ENCODE assay signal across 18 cellular contexts in the genomic region with DNA sequence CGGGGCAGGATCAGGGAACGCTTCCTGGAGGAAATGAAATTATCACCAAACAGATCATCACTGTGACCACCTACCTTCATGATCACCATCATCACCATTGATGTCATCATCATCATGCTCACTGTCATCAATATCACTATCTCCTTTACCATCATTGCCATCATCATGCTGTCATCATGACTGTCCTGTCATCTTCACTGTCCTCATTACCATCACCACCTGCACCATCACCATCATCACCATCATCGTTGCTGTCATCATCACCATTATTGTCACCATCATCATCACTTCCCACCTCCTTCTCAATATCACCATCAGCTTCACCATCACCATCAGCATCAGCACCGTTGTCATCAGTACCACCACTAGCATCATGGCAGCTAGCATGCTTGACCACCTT.
DNase-seq lines count a peak whose midpoint lies in the region; ATAC-seq, FAIRE-seq and TF ChIP-seq lines count a peak whose summit lies in the region.
"Had no signal": no experiment of that assay in that cellular context is flagged by ENCODE, and none has a peak within 500 bp of the region (broad histone marks: within the 10 kb centered on the region; RNA-seq: fewer than 3 reads in every experiment).

No MANE protein-coding gene starts in this region.

- CTCF ChIA-PET in A549 (lab: Yijun Ruan, JAX) (interaction anchor here (1.7 kb wide), 1 partner anchor 22 kb away, joined by 4 read pairs; no protein-coding TSS in a partner anchor), HEK293 (lab: Yijun Ruan, JAX) (interaction anchor here (1.3 kb wide), 1 partner anchor 29 kb away, joined by 3 read pairs; no protein-coding TSS in a partner anchor)

- DNase-seq in A549 (ENCODE audit: low read depth in 1 of 2, low spot score in 1 of 2): no peak
- no peak for DNase-seq in bronchial epithelial cell (ENCODE audit: low read depth)
- DNase-seq in NCI-H146 (lab: John Stamatoyannopoulos, UW): no peak
- no peak for DNase-seq in T-helper 1 cell
- DNase-seq: Caco-2; CD4-positive, CD25-positive, alpha-beta regulatory T cell; CD8-positive, alpha-beta T cell; DMS153; DND-41; GOT3 had no signal

- no peak for TF ChIP-seq EP300 in A549 (IDR thresholded peaks at IDR 0.05)

- no peak for ATAC-seq in A549
- no peak for ATAC-seq in HG03457 (IDR thresholded peaks at IDR 0.05; ENCODE audit: unreplicated experiment)
- ATAC-seq: CD8-positive, alpha-beta T cell had no signal

- no peaks in the 10 kb centered on the region for H3K9me3 ChIP-seq in A549
- no peaks in the 10 kb centered on the region for H3K9me3 ChIP-seq in HEK293 (ENCODE audit: control insufficient read depth, insufficient read depth, low read depth, low read length)
- H3K9me3 ChIP-seq: BLaER1, Caco-2, HAP-1 had no signal

- POLR2A ChIA-PET in A549 (lab: Yijun Ruan, JAX): no interaction called here
- POLR2A ChIA-PET in HEK293 (lab: Yijun Ruan, JAX): no interaction called here

- no peak for TF ChIP-seq CTCF in A549 (IDR thresholded peaks at IDR 0.05)
- TF ChIP-seq CTCF in HEK293 (tag by site-specific recombination; IDR thresholded peaks at IDR 0.05): no peak
- no peak for TF ChIP-seq CTCF in bronchial epithelial cell (IDR thresholded peaks at IDR 0.05; ENCODE audit: insufficient read depth, low read length, severe bottlenecking)

- H3K27me3 ChIP-seq in bronchial epithelial cell (ENCODE audit: control insufficient read depth, insufficient read depth, low read length): peaks cover 2% of the 10 kb centered on the region

- no peak overlapping the region for H3K4me2 ChIP-seq in A549
- H3K4me2 ChIP-seq: BLaER1 had no signal

- H3K36me3 ChIP-seq in HEK293 (ENCODE audit: control insufficient read depth in 2 of 2, insufficient read depth in 1 of 2, low read length in 2 of 2) (peaks cover 0 to 7% of the 10 kb centered on the region in 2 experiments; a peak in 2 of 3 replicates), bronchial epithelial cell (ENCODE audit: control insufficient read depth, insufficient read depth, low read length) (no peaks in the 10 kb centered on the region)
- H3K36me3 ChIP-seq: BLaER1, HAP-1 had no signal

- H3K4me3 ChIP-seq in A549 (no peak overlapping the region), HEK293 (ENCODE audit: low read depth, low read length) (no peak overlapping the region), bronchial epithelial cell (ENCODE audit: low read depth, low read length) (no peak overlapping the region)
- H3K4me3 ChIP-seq: BLaER1, HAP-1 had no signal

- H3K27ac ChIP-seq in A549 (no peak overlapping the region), HEK293 (ENCODE audit: extremely low read depth, low read depth, low read length) (no peak overlapping the region)
- H3K27ac ChIP-seq: BLaER1, C4-2B had no signal

- WGBS in A549 (ENCODE audit: missing lambda C conversion rate): 46% methylated on average over 4 of the region's 4 CpGs

- no peak for TF ChIP-seq RAD21 in A549 (conservative IDR thresholded peaks at IDR 0.05 in 1 of 2, IDR thresholded peaks at IDR 0.05 in 1 of 2)

- peak; percentile 61 for FAIRE-seq in A549 (lab: Jason Lieb, UNC)
- peak; percentile 92 for FAIRE-seq in bronchial epithelial cell (lab: Jason Lieb, UNC)
- FAIRE-seq: G401.6, GM12892, H54 had no signal

- H3K4me1 ChIP-seq in A549 (no peaks in the 10 kb centered on the region), HEK293 (ENCODE audit: control insufficient read depth, insufficient read depth, low read length) (peaks cover 3% of the 10 kb centered on the region; the same call in 1 of the 2 replicates)
- H3K4me1 ChIP-seq: Caco-2, HAP-1 had no signal

- no peak for TF ChIP-seq POLR2A in A549 (IDR thresholded peaks at IDR 0.05; ENCODE audit: low read length)

TF ChIP-seq in A549, 52 proteins besides CTCF, POLR2A, EP300 and RAD21:
- no peak for TF ChIP-seq NR3C1 (IDR thresholded peaks at IDR 0.05)
- no peak for TF ChIP-seq BHLHE40 (IDR thresholded peaks at IDR 0.05; ENCODE audit: low read depth, low read length)
- no peak for TF ChIP-seq SMC3 (IDR thresholded peaks at IDR 0.05)
- no peak for TF ChIP-seq KDM5A (IDR thresholded peaks at IDR 0.05)
- no peak for TF ChIP-seq RCOR1 (IDR thresholded peaks at IDR 0.05; ENCODE audit: low read depth, low read length)
- TF ChIP-seq, protein P1, sequence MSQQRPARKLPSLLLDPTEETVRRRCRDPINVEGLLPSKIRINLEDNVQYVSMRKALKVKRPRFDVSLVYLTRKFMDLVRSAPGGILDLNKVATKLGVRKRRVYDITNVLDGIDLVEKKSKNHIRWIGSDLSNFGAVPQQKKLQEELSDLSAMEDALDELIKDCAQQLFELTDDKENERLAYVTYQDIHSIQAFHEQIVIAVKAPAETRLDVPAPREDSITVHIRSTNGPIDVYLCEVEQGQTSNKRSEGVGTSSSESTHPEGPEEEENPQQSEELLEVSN (IDR thresholded peaks at IDR 0.05; ENCODE audit: borderline replicate concordance, low read depth): no peak
- no peak for TF ChIP-seq MAFK (IDR thresholded peaks at IDR 0.05; ENCODE audit: partially characterized antibody)
- TF ChIP-seq HOXA7 (CRISPR knock-in tag; IDR thresholded peaks at IDR 0.05): no peak

TF ChIP-seq in HEK293, 187 proteins besides CTCF, POLR2A, EP300 and RAD21 (continues in another document):
- no peak for TF ChIP-seq ZNF174 (tag by site-specific recombination; IDR thresholded peaks at IDR 0.05)
- TF ChIP-seq ZNF274 (IDR thresholded peaks at IDR 0.05; ENCODE audit: low read length): no peak
- TF ChIP-seq ZNF274 (tag by site-specific recombination; IDR thresholded peaks at IDR 0.05; ENCODE audit: borderline replicate concordance): no peak
- no peak for TF ChIP-seq ZNF76 (tag by site-specific recombination; IDR thresholded peaks at IDR 0.05; ENCODE audit: borderline replicate concordance, low read depth)
- no peak for TF ChIP-seq ZNF394 (tag by site-specific recombination; IDR thresholded peaks at IDR 0.05; ENCODE audit: borderline replicate concordance)
- no peak for TF ChIP-seq ZNF266 (tag by site-specific recombination; IDR thresholded peaks at IDR 0.05; ENCODE audit: low read depth)
- no peak for TF ChIP-seq ZNF211 (tag by site-specific recombination; IDR thresholded peaks at IDR 0.05; ENCODE audit: low read depth)
- TF ChIP-seq ZNF837 (tag by site-specific recombination; IDR thresholded peaks at IDR 0.05): no peak
- TF ChIP-seq, protein P2, sequence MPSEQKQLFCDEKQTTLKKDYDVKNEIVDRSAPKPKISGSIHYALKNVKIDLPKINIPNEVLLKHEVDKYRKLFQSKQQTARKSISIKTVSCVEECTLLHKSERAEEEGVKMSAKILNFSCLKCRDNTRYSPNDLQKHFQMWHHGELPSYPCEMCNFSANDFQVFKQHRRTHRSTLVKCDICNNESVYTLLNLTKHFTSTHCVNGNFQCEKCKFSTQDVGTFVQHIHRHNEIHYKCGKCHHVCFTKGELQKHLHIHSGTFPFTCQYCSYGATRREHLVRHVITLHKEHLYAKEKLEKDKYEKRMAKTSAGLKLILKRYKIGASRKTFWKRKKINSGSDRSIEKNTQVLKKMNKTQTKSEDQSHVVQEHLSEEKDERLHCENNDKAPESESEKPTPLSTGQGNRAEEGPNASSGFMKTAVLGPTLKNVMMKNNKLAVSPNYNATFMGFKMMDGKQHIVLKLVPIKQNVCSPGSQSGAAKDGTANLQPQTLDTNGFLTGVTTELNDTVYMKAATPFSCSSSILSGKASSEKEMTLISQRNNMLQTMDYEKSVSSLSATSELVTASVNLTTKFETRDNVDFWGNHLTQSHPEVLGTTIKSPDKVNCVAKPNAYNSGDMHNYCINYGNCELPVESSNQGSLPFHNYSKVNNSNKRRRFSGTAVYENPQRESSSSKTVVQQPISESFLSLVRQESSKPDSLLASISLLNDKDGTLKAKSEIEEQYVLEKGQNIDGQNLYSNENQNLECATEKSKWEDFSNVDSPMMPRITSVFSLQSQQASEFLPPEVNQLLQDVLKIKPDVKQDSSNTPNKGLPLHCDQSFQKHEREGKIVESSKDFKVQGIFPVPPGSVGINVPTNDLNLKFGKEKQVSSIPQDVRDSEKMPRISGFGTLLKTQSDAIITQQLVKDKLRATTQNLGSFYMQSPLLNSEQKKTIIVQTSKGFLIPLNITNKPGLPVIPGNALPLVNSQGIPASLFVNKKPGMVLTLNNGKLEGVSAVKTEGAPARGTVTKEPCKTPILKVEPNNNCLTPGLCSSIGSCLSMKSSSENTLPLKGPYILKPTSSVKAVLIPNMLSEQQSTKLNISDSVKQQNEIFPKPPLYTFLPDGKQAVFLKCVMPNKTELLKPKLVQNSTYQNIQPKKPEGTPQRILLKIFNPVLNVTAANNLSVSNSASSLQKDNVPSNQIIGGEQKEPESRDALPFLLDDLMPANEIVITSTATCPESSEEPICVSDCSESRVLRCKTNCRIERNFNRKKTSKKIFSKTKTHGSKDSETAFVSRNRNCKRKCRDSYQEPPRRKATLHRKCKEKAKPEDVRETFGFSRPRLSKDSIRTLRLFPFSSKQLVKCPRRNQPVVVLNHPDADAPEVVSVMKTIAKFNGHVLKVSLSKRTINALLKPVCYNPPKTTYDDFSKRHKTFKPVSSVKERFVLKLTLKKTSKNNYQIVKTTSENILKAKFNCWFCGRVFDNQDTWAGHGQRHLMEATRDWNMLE (tag by site-specific recombination; conservative IDR thresholded peaks at IDR 0.05; ENCODE audit: low read depth): no peak
- no peak for TF ChIP-seq ZNF48 (tag by site-specific recombination; IDR thresholded peaks at IDR 0.05)
- TF ChIP-seq SALL2 (tag by site-specific recombination; IDR thresholded peaks at IDR 0.05; ENCODE audit: borderline replicate concordance): 0 out of 2 replicates have a peak, but pooled peaks have one; percentile 36
- no peak for TF ChIP-seq ZIC2 (tag by site-specific recombination; IDR thresholded peaks at IDR 0.05)
- TF ChIP-seq, protein P3, sequence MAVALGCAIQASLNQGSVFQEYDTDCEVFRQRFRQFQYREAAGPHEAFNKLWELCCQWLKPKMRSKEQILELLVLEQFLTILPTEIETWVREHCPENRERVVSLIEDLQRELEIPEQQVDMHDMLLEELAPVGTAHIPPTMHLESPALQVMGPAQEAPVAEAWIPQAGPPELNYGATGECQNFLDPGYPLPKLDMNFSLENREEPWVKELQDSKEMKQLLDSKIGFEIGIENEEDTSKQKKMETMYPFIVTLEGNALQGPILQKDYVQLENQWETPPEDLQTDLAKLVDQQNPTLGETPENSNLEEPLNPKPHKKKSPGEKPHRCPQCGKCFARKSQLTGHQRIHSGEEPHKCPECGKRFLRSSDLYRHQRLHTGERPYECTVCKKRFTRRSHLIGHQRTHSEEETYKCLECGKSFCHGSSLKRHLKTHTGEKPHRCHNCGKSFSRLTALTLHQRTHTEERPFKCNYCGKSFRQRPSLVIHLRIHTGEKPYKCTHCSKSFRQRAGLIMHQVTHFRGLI (tag by site-specific recombination; IDR thresholded peaks at IDR 0.05): no peak
- TF ChIP-seq ZNF629 (tag by site-specific recombination; IDR thresholded peaks at IDR 0.05): 0 out of 2 replicates have a peak, but pooled peaks have one; percentile 30
- TF ChIP-seq RBAK (tag by site-specific recombination; IDR thresholded peaks at IDR 0.05): 0 out of 2 replicates have a peak, but pooled peaks have one; percentile 31
